In the genomic region with DNA sequence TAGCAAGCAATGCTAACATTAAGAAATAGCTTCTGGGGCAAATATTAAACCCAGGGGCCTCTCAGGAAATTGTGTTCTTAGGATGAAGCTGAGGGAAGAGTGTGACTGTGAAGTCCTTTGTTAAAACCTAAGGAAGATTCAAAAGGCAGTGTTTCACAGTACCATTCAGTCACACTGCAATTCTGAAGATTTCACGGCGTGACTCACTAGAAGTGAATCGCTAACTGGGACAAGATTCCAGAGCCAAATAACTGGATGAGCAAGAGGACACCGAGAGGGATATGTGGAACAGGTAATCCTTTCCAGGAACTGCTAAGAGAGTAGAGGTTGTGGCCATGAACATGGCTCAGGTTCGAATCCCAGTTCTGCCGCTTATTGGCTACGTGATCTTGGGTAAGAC, we compare ENCODE assay signal across 21 cellular contexts.
DNase-seq lines count a peak whose midpoint lies in the region; ATAC-seq, FAIRE-seq and TF ChIP-seq lines count a peak whose summit lies in the region.
"Had no signal": no experiment of that assay in that cellular context is flagged by ENCODE, and none has a peak within 500 bp of the region (broad histone marks: within the 10 kb centered on the region; RNA-seq: fewer than 3 reads in every experiment).

No MANE protein-coding gene starts in this region.

- in situ Hi-C loops in ACHN (cut with HindIII; ENCODE audit: low pct_ligation_motif_present, low pct_unique_long_range_greater_than_20kb, low sequenced_read_pairs), result no loop called here

- no peaks in the 10 kb centered on the region for H3K9me2 ChIP-seq in Karpas-422 (replicated peaks; ENCODE audit: insufficient read depth, low read length)

- peaks cover 15% of the 10 kb centered on the region for H3K4me1 Mint-ChIP-seq in astrocyte (ENCODE audit: low read depth, unreplicated experiment)
- H3K4me1 Mint-ChIP-seq: activated CD4-positive, alpha-beta T cell treated with anti-CD3 and anti-CD28 coated beads, Interleukin-2, amount 10 ng/mL, durations not matched to agents 7 days and 5 days; CD4-positive, CD25-positive, alpha-beta regulatory T cell; immature natural killer cell had no signal

- H3K36me3 ChIP-seq in Karpas-422 (ENCODE audit: insufficient read depth, low read length) (no peaks in the 10 kb centered on the region), astrocyte (ENCODE audit: insufficient read depth, low read length) (no peaks in the 10 kb centered on the region), keratinocyte (ENCODE audit: control insufficient read depth in 2 of 2, extremely low read depth in 1 of 2, insufficient read depth in 2 of 2, low read length in 2 of 2) (no peaks in the 10 kb centered on the region), osteoblast (ENCODE audit: insufficient read depth, low read length) (no peaks in the 10 kb centered on the region), gastroesophageal sphincter (no peaks in the 10 kb centered on the region)
- H3K36me3 ChIP-seq: uterus had no signal

- H3K4me1 ChIP-seq in Karpas-422 (ENCODE audit: low read length) (peaks cover 15% of the 10 kb centered on the region), astrocyte (ENCODE audit: insufficient read depth, low read length) (no peaks in the 10 kb centered on the region), keratinocyte (ENCODE audit: control insufficient read depth, extremely low read depth, insufficient read depth, low read length) (peaks cover 6% of the 10 kb centered on the region), osteoblast (ENCODE audit: insufficient read depth, low read length) (peaks cover 5% of the 10 kb centered on the region), gastroesophageal sphincter (no peaks in the 10 kb centered on the region)
- H3K4me1 ChIP-seq: uterus had no signal

- H3K27ac ChIP-seq in Karpas-422 (ENCODE audit: low read length), result no peak overlapping the region
- no peak overlapping the region for H3K27ac ChIP-seq in astrocyte (ENCODE audit: low read depth, low read length)
- no peak overlapping the region for H3K27ac ChIP-seq in keratinocyte (ENCODE audit: control insufficient read depth, insufficient read depth, low read length)
- no peak overlapping the region for H3K27ac ChIP-seq in osteoblast (ENCODE audit: low read depth, low read length)
- no peak overlapping the region for H3K27ac ChIP-seq in gastroesophageal sphincter
- H3K27ac ChIP-seq: uterus had no signal

- H3K9me3 Mint-ChIP-seq in astrocyte (ENCODE audit: unreplicated experiment), result peaks cover 6% of the 10 kb centered on the region

- dilution Hi-C loops in keratinocyte (cut with MboI; ENCODE audit: extremely low pct_ligation_motif_present, low sequenced_read_pairs), result no loop called here

- no peaks in the 10 kb centered on the region for H3K9me3 ChIP-seq in Karpas-422 (ENCODE audit: low read length)
- no peaks in the 10 kb centered on the region for H3K9me3 ChIP-seq in astrocyte (ENCODE audit: insufficient read depth, low read depth, low read length)
- no peaks in the 10 kb centered on the region for H3K9me3 ChIP-seq in keratinocyte (ENCODE audit: control insufficient read depth, low read depth, low read length)
- H3K9me3 ChIP-seq in osteoblast (ENCODE audit: low read depth, low read length), result no peaks in the 10 kb centered on the region
- H3K9me3 ChIP-seq in gastroesophageal sphincter, result no peaks in the 10 kb centered on the region
- H3K9me3 ChIP-seq: uterus had no signal

- H3K9me1 ChIP-seq in keratinocyte (ENCODE audit: control insufficient read depth, extremely low read depth, insufficient read depth, low read length), result no peaks in the 10 kb centered on the region

- H3K4me2 ChIP-seq in Karpas-422 (ENCODE audit: low read depth, low read length, poor library complexity, severe bottlenecking), result peak overlapping the region; percentile 34
- H3K4me2 ChIP-seq in astrocyte (ENCODE audit: low read length), result no peak overlapping the region
- no peak overlapping the region for H3K4me2 ChIP-seq in keratinocyte (ENCODE audit: control insufficient read depth, extremely low read depth, insufficient read depth, low read depth, low read length)
- no peak overlapping the region for H3K4me2 ChIP-seq in osteoblast (ENCODE audit: insufficient read depth, low read length)

- peak overlapping the region; percentile 20 for H3K27ac Mint-ChIP-seq in astrocyte (ENCODE audit: unreplicated experiment)
- H3K27ac Mint-ChIP-seq: activated CD4-positive, alpha-beta T cell treated with anti-CD3 and anti-CD28 coated beads, Interleukin-2, amount 10 ng/mL, durations not matched to agents 7 days and 5 days; CD4-positive, CD25-positive, alpha-beta regulatory T cell had no signal

- H4K20me1 ChIP-seq in Karpas-422 (ENCODE audit: insufficient read depth, low read depth, low read length) (no peaks in the 10 kb centered on the region), astrocyte (ENCODE audit: insufficient read depth, low read length) (no peaks in the 10 kb centered on the region), keratinocyte (ENCODE audit: control insufficient read depth, extremely low read depth, insufficient read depth, low read length) (no peaks in the 10 kb centered on the region), osteoblast (ENCODE audit: insufficient read depth, low read length) (no peaks in the 10 kb centered on the region)

- ATAC-seq in gastroesophageal sphincter, result no peak

- TF ChIP-seq POLR2A in GM12891 (IDR thresholded peaks at IDR 0.05; ENCODE audit: low read depth, low read length), result no peak
- no peak for TF ChIP-seq POLR2A in gastroesophageal sphincter (IDR thresholded peaks at IDR 0.05)

- no peak overlapping the region for H2AFZ ChIP-seq in Karpas-422 (ENCODE audit: low read length)
- no peak overlapping the region for H2AFZ ChIP-seq in astrocyte (ENCODE audit: low read depth, low read length)
- no peak overlapping the region for H2AFZ ChIP-seq in keratinocyte (ENCODE audit: control insufficient read depth, low read length)
- no peak overlapping the region for H2AFZ ChIP-seq in osteoblast (ENCODE audit: low read length)

- no peak for TF ChIP-seq EP300 in gastroesophageal sphincter (IDR thresholded peaks at IDR 0.05)

- FAIRE-seq in astrocyte (lab: Jason Lieb, UNC), result peak; percentile 23
- FAIRE-seq in keratinocyte (lab: Jason Lieb, UNC), result peak; percentile 64
- no peak for FAIRE-seq in GM12891 (lab: Jason Lieb, UNC)
- FAIRE-seq: TTC549 had no signal

- H3K4me3 ChIP-seq in Karpas-422 (ENCODE audit: low read length) (no peak overlapping the region), astrocyte (ENCODE audit: insufficient read depth, low read depth, low read length) (no peak overlapping the region), keratinocyte (ENCODE audit: control insufficient read depth in 2 of 3, extremely low read depth in 1 of 3, insufficient read depth in 2 of 3, low read depth in 1 of 3, low read length in 3 of 3) (no peak overlapping the region), osteoblast (ENCODE audit: insufficient read depth, low read length) (no peak overlapping the region), gastroesophageal sphincter (no peak overlapping the region)
- H3K4me3 ChIP-seq: lung, uterus had no signal

- WGBS in gastroesophageal sphincter (ENCODE audit: low coverage in 1 of 2), 2 donors, result 80 to 87% methylated on average over 1 to 7 of the region's 7 CpGs

- H3K9ac ChIP-seq in Karpas-422 (ENCODE audit: low read length) (no peak overlapping the region), astrocyte (ENCODE audit: low read length) (no peak overlapping the region), keratinocyte (ENCODE audit: control insufficient read depth, extremely low read depth, insufficient read depth, low read length) (no peak overlapping the region)

- H3K4me3 Mint-ChIP-seq in astrocyte (ENCODE audit: unreplicated experiment), result no peak overlapping the region
- H3K4me3 Mint-ChIP-seq: activated CD4-positive, alpha-beta T cell treated with anti-CD3 and anti-CD28 coated beads, Interleukin-2, amount 10 ng/mL, durations not matched to agents 7 days and 5 days; CD4-positive, CD25-positive, alpha-beta regulatory T cell; immature natural killer cell; neural crest cell had no signal

- H3K79me2 ChIP-seq in Karpas-422 (ENCODE audit: low read length) (no peaks in the 10 kb centered on the region), astrocyte (ENCODE audit: insufficient read depth, low read length) (no peaks in the 10 kb centered on the region), keratinocyte (ENCODE audit: control insufficient read depth, insufficient read depth, low read length) (no peaks in the 10 kb centered on the region), osteoblast (ENCODE audit: insufficient read depth, low read length) (no peaks in the 10 kb centered on the region)

- H3K36me3 Mint-ChIP-seq in astrocyte (ENCODE audit: low read depth, unreplicated experiment), result no peaks in the 10 kb centered on the region
- H3K36me3 Mint-ChIP-seq: CD4-positive, CD25-positive, alpha-beta regulatory T cell had no signal

- DNase-seq in ACHN, result peak; percentile 42
- DNase-seq in Karpas-422, result no peak
- DNase-seq in astrocyte (ENCODE audit: low read depth), result peak; percentile 43
- DNase-seq in keratinocyte (ENCODE audit: low read depth, low spot score), result no peak
- no peak for DNase-seq in osteoblast (ENCODE audit: insufficient read length, low spot score, missing footprints)
- DNase-seq in GM12891 (ENCODE audit: insufficient read length, low spot score), result no peak
- DNase-seq in D341Med (ENCODE audit: low spot score), result no peak
- DNase-seq: activated CD4-positive, alpha-beta T cell treated with anti-CD3 and anti-CD28 coated beads, Interleukin-2, amount 10 ng/mL, durations not matched to agents 7 days and 5 days; anterior cingulate cortex; CD4-positive, CD25-positive, alpha-beta regulatory T cell; DMS79; glutamatergic neuron; immature natural killer cell; NCI-H2081; NCI-H524 treated with DMSO at 0.1 percent for 48 hours; retina; uterus had no signal

- TF ChIP-seq CTCF in astrocyte (IDR thresholded peaks at IDR 0.05; ENCODE audit: insufficient read depth, low read depth, low read length), result no peak
- no peak for TF ChIP-seq CTCF in keratinocyte (optimal IDR thresholded peaks at IDR 0.05 in 1 of 3, IDR thresholded peaks at IDR 0.05 in 1 of 3, conservative IDR thresholded peaks at IDR 0.05 in 1 of 3; ENCODE audit: extremely low read depth in 1 of 3, insufficient read depth in 2 of 3, low read length in 3 of 3)
- no peak for TF ChIP-seq CTCF in osteoblast (IDR thresholded peaks at IDR 0.05; ENCODE audit: extremely low read depth, low read depth, low read length)
- no peak for TF ChIP-seq CTCF in gastroesophageal sphincter (IDR thresholded peaks at IDR 0.05)

- peaks cover 18% of the 10 kb centered on the region for H3K27me3 Mint-ChIP-seq in astrocyte (ENCODE audit: low read depth, unreplicated experiment)

- H3K27me3 ChIP-seq in Karpas-422 (ENCODE audit: low read length), result no peaks in the 10 kb centered on the region
- H3K27me3 ChIP-seq in astrocyte (ENCODE audit: insufficient read depth, low read length), result peaks cover 3% of the 10 kb centered on the region
- no peaks in the 10 kb centered on the region for H3K27me3 ChIP-seq in keratinocyte (ENCODE audit: control insufficient read depth, extremely low read depth, insufficient read depth, low read length)
- no peaks in the 10 kb centered on the region for H3K27me3 ChIP-seq in osteoblast (ENCODE audit: insufficient read depth, low read length)
- H3K27me3 ChIP-seq in gastroesophageal sphincter, result no peaks in the 10 kb centered on the region
- H3K27me3 ChIP-seq: uterus had no signal

TF ChIP-seq in GM12891, 5 proteins besides CTCF, POLR2A, EP300 and RAD21 (continues in another document):
- no peak for TF ChIP-seq SPI1 (IDR thresholded peaks at IDR 0.05; ENCODE audit: low read depth, low read length)
- no peak for TF ChIP-seq TAF1 (IDR thresholded peaks at IDR 0.05; ENCODE audit: low read depth, low read length)

Comparison
In these comparisons a context has a peak if more than half of its experiments do, and no peak if none do; other contexts are left out.
1. DNase-seq: peak in ACHN (single experiment) and astrocyte (single experiment); none in Karpas-422 (single experiment), keratinocyte (single experiment), osteoblast (single experiment), GM12891 (single experiment) and D341Med (single experiment).